Comparison of ENCODE assay signal across 1 cellular context in the genomic region with DNA sequence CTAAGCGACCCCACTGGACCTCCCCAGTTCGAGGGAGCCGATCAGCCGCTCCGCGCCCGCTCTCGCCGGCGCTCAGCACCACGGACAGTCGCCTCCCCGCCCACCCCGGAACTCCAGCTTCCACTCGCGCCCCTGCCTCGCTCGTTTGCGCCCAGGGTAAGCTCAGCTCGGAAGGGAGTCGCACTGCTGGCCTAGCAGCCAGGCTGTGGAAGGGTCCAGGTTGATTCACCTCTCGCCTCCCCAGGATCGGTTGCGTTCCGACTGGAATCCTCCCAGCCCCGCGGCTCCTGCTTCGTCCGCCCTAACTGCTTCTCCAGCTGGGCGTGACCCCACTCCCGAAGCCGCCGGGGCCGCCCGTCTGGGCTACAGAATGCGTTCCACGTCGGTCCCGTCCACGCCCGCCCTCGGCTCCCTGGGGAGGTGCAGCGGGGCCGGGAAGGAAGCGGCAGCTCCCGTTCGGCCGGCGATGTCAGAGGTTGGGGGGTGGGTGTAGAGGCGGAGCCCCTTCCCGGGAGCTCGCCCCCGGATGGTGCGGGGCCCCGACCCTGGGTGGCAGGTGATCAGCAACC.
A peak's percentile ranks its signal among the peaks of the same experiment; 100 is the strongest.
TF ChIP-seq lines count a peak whose summit lies in the region.

No MANE protein-coding gene starts in this region.

TF ChIP-seq in H1, 55 proteins besides CTCF, POLR2A, EP300 and RAD21 (continued from another document):
- TF ChIP-seq SIN3A (conservative IDR thresholded peaks at IDR 0.05 in 1 of 2, IDR thresholded peaks at IDR 0.05 in 1 of 2; ENCODE audit: low read depth in 1 of 2, low read length in 2 of 2) (peak; percentile 88 to 92; a peak in 3 of 4 replicates), NRF1 (IDR thresholded peaks at IDR 0.05; ENCODE audit: low read depth, low read length) (no peak), SP1 (IDR thresholded peaks at IDR 0.05; ENCODE audit: low read depth, low read length) (no peak), EZH2 (IDR thresholded peaks at IDR 0.05; ENCODE audit: low read depth, low read length, severe bottlenecking) (peak; percentile 13), TBP (IDR thresholded peaks at IDR 0.05; ENCODE audit: low read depth, low read length) (no peak)
TF ChIP-seq in H1: peak in this region for 5.
